In genomic region chr5:172644229-172644628, GRCh38 we compare ENCODE assay signal across 1 cellular context.
TF ChIP-seq lines count a peak whose summit lies in the region.

No MANE protein-coding gene starts in this region.

TF ChIP-seq in HepG2, 621 proteins besides CTCF, POLR2A, EP300 and RAD21:
- TF ChIP-seq ZNF646 (CRISPR knock-in tag; IDR thresholded peaks at IDR 0.05) = no peak
